In the genomic region with DNA sequence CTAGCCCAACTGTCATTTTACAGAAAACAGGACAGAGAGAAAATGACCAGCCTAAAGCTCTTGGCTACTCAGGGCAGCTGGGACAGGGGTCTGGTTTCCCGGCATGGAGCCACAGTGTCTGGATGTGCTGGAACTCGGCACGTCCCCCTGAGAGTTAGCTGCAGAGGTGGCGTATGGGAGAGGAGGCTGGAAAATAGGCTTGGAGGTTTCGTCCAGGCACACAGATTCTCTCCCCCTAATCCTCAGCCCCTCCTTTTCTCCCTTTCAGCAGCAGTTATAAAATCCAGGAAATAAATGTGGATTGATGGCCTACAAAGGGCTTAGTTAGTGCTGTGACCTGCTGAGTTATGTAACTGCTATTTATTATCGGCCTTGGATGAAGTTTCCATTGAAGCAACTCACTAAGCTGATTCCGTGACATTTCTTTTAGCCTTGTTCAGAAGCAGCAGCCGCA, we compare ENCODE assay signal across 13 cellular contexts.
DNase-seq lines count a peak whose midpoint lies in the region; ATAC-seq, FAIRE-seq and TF ChIP-seq lines count a peak whose summit lies in the region.
"Had no signal": no experiment of that assay in that cellular context is flagged by ENCODE, and none has a peak within 500 bp of the region (broad histone marks: within the 10 kb centered on the region; RNA-seq: fewer than 3 reads in every experiment).

No MANE protein-coding gene starts in this region.

- intact Hi-C loops in K562 (cut with micrococcal nuclease), result no loop called here
- intact Hi-C loops in HepG2 (cut with micrococcal nuclease; ENCODE audit: unreplicated experiment), result loop anchor here (1.0 to 10.0 kb wide), 3 partner anchors 103 to 411 kb away; a partner anchor contains a TSS

- H2AFZ ChIP-seq in K562 (ENCODE audit: low read depth, low read length) (no peak overlapping the region), HepG2 (ENCODE audit: low read length) (no peak overlapping the region)

- TF ChIP-seq EP300 in K562 (IDR thresholded peaks at IDR 0.05; ENCODE audit: low read length) (no peak), HepG2 (IDR thresholded peaks at IDR 0.05; ENCODE audit: low read depth in 2 of 2, low read length in 2 of 2) (no peak), HepG2 (CRISPR knock-in tag; IDR thresholded peaks at IDR 0.05; ENCODE audit: borderline replicate concordance) (no peak)

- FAIRE-seq in K562 (lab: Jason Lieb, UNC), result peak; percentile 52
- FAIRE-seq in HepG2 (lab: Jason Lieb, UNC), result peak; percentile 48
- FAIRE-seq: endometrium had no signal

- DNase-seq in K562 (ENCODE audit: extremely low read depth in 1 of 4, low spot score in 3 of 4) (no peak), HepG2 (ENCODE audit: low spot score) (no peak), NCI-H748 treated with DMSO at 0.1 percent for 48 hours (lab: John Stamatoyannopoulos, UW) (no peak), NCI-H2107 treated with DMSO at 0.1 percent for 48 hours (lab: John Stamatoyannopoulos, UW; ENCODE audit: unreplicated experiment) (no peak), progenitor cell of endocrine pancreas (ENCODE audit: low spot score, unreplicated experiment) (no peak)
- DNase-seq: amniotic stem cell, T1000 had no signal

- H4K20me1 ChIP-seq in K562 (replicated peaks; ENCODE audit: control insufficient read depth, insufficient read depth, low read length) (no peaks in the 10 kb centered on the region), HepG2 (ENCODE audit: insufficient read depth, low read length) (no peaks in the 10 kb centered on the region)

- no peak overlapping the region for H3K27ac Mint-ChIP-seq in progenitor cell of endocrine pancreas
- H3K27ac Mint-ChIP-seq: B cell had no signal

- H3K79me2 ChIP-seq in K562 (ENCODE audit: control insufficient read depth, insufficient read depth, low read length) (no peaks in the 10 kb centered on the region), HepG2 (ENCODE audit: insufficient read depth, low read length) (no peaks in the 10 kb centered on the region)

- no peaks in the 10 kb centered on the region for H3K9me3 Mint-ChIP-seq in progenitor cell of endocrine pancreas (ENCODE audit: low read depth)

- TF ChIP-seq RAD21 in K562 (CRISPR knock-in tag; conservative IDR thresholded peaks at IDR 0.05 in 1 of 2, IDR thresholded peaks at IDR 0.05 in 1 of 2), result no peak
- TF ChIP-seq RAD21 in HepG2 (CRISPR knock-in tag; IDR thresholded peaks at IDR 0.05), result no peak

- H3K27ac ChIP-seq in HEK293 (ENCODE audit: extremely low read depth, low read depth, low read length) (no peak overlapping the region), K562 (ENCODE audit: extremely low read depth, low read depth, low read length) (no peak overlapping the region), HepG2 (ENCODE audit: extremely low read length, insufficient read depth, low read length) (no peak overlapping the region), skeletal muscle tissue (ENCODE audit: low read depth, low read length) (peak overlapping the region; percentile 95)
- H3K27ac ChIP-seq: KMS-11 had no signal

- 69% methylated on average over 8 of the region's 8 CpGs for WGBS in K562 (ENCODE audit: insufficient coverage, low coverage, missing lambda C conversion rate)
- WGBS in HepG2 (ENCODE audit: low lambda C conversion rate), result 87% methylated on average over 8 of the region's 8 CpGs

- no peak overlapping the region for H3K4me3 ChIP-seq in HEK293 (ENCODE audit: low read depth, low read length)
- no peak overlapping the region for H3K4me3 ChIP-seq in K562
- no peak overlapping the region for H3K4me3 ChIP-seq in HepG2 (replicated peaks in 1 of 3; ENCODE audit: insufficient read depth in 1 of 3, low read depth in 2 of 3, low read length in 3 of 3)
- H3K4me3 ChIP-seq in skeletal muscle tissue (ENCODE audit: low read length in 3 of 3), result peak overlapping the region in 2 of 3 donors; percentile 17 to 24

- POLR2A ChIA-PET in HEK293 (lab: Yijun Ruan, JAX), result interaction anchor here (0.5 to 4.9 kb wide), 3 partner anchors 11 to 646 kb away, joined by 4 to 106 read pairs (median 5); a partner anchor contains a TSS
- POLR2A ChIA-PET in K562 (lab: Yijun Ruan, JAX), result interaction anchor here (2.0 to 13.9 kb wide), 2 partner anchors 91 to 102 kb away, joined by 11 to 207 read pairs; a partner anchor contains a TSS
- POLR2A ChIA-PET in HepG2 (lab: Yijun Ruan, JAX), result interaction anchor here (0.9 to 6.3 kb wide), 5 partner anchors 11 to 93 kb away, joined by 3 to 52 read pairs (median 5); a partner anchor contains a TSS

- no TSS peak for BruUV-seq in K562 (replicated peaks; lab: Mats Ljungman, UMichigan)
- no TSS peak for BruUV-seq in HepG2 (replicated peaks; lab: Mats Ljungman, UMichigan)

- TF ChIP-seq CTCF in HEK293 (tag by site-specific recombination; IDR thresholded peaks at IDR 0.05) (no peak), K562 (IDR thresholded peaks at IDR 0.05 in 2 of 3, conservative IDR thresholded peaks at IDR 0.05 in 1 of 3; ENCODE audit: insufficient read depth in 2 of 3, low read depth in 1 of 3, low read length in 3 of 3) (no peak), HepG2 (CRISPR knock-in tag; IDR thresholded peaks at IDR 0.05) (no peak), progenitor cell of endocrine pancreas (IDR thresholded peaks at IDR 0.05; ENCODE audit: unreplicated experiment) (no peak)

- H3K4me3 Mint-ChIP-seq in progenitor cell of endocrine pancreas (ENCODE audit: low read depth), result no peak overlapping the region
- H3K4me3 Mint-ChIP-seq: B cell had no signal

- in situ Hi-C loops in K562 (cut with MboI), result loop anchor here (5.0 to 10.0 kb wide), 2 partner anchors 173 to 411 kb away; a partner anchor contains a TSS
- in situ Hi-C loops in HepG2 (cut with HindIII; ENCODE audit: extremely low pct_ligation_motif_present, low pct_unique_long_range_greater_than_20kb), result loop anchor here (5.0 to 10.0 kb wide), 2 partner anchors 173 to 411 kb away; a partner anchor contains a TSS

- no peak overlapping the region for H3K4me2 ChIP-seq in K562 (ENCODE audit: insufficient read depth, low read length)
- no peak overlapping the region for H3K4me2 ChIP-seq in HepG2 (ENCODE audit: low read depth, low read length)
- H3K4me2 ChIP-seq: KMS-11 had no signal

- H3K36me3 ChIP-seq in HEK293 (ENCODE audit: control insufficient read depth in 2 of 2, insufficient read depth in 1 of 2, low read length in 2 of 2) (peaks cover 0 to 8% of the 10 kb centered on the region in 2 experiments; a peak in 1 of 3 replicates), K562 (ENCODE audit: control insufficient read depth, insufficient read depth, low read length) (no peaks in the 10 kb centered on the region), HepG2 (replicated peaks in 1 of 2; ENCODE audit: control insufficient read depth in 1 of 2, insufficient read depth in 2 of 2, low read length in 2 of 2) (no peaks in the 10 kb centered on the region), skeletal muscle tissue (ENCODE audit: control insufficient read depth in 3 of 3, insufficient read depth in 3 of 3, low read length in 3 of 3) (peaks cover 0 to 6% (median 0%) of the 10 kb centered on the region in 3 donors)

- H3K9ac ChIP-seq in K562 (ENCODE audit: insufficient read depth in 1 of 2, low read depth in 2 of 2, low read length in 2 of 2) (no peak overlapping the region), HepG2 (ENCODE audit: insufficient read depth, low read depth, low read length) (no peak overlapping the region), skeletal muscle tissue (ENCODE audit: low read depth in 1 of 3, low read length in 3 of 3) (peak overlapping the region in 2 of 3 donors; percentile 76 to 82)
- H3K9ac ChIP-seq: KMS-11 had no signal

- ATAC-seq in K562, result no peak
- peak; percentile 1; the same call in 1 of the 3 replicates for ATAC-seq in HepG2
- no peak for ATAC-seq in HG03457 (IDR thresholded peaks at IDR 0.05; ENCODE audit: unreplicated experiment)

- H3K9me3 ChIP-seq in HEK293 (ENCODE audit: control insufficient read depth, insufficient read depth, low read depth, low read length), result no peaks in the 10 kb centered on the region
- no peaks in the 10 kb centered on the region for H3K9me3 ChIP-seq in K562 (replicated peaks; ENCODE audit: control insufficient read depth, insufficient read depth, low read depth, low read length)
- H3K9me3 ChIP-seq in HepG2 (ENCODE audit: low read length), result no peaks in the 10 kb centered on the region
- H3K9me3 ChIP-seq in skeletal muscle tissue (ENCODE audit: control insufficient read depth in 3 of 3, low read length in 3 of 3), result no peaks in the 10 kb centered on the region

- H3K9me1 ChIP-seq in K562 (ENCODE audit: control insufficient read depth, insufficient read depth, low read length), result no peaks in the 10 kb centered on the region

- H3K27me3 ChIP-seq in K562 (ENCODE audit: control insufficient read depth in 2 of 2, insufficient read depth in 2 of 2, low read length in 2 of 2), result no peaks in the 10 kb centered on the region
- H3K27me3 ChIP-seq in HepG2 (ENCODE audit: control insufficient read depth in 1 of 2, insufficient read depth in 2 of 2, low read length in 2 of 2), result no peaks in the 10 kb centered on the region
- H3K27me3 ChIP-seq in skeletal muscle tissue (ENCODE audit: control insufficient read depth in 3 of 3, insufficient read depth in 3 of 3, low read length in 3 of 3), result no peaks in the 10 kb centered on the region

- CTCF ChIA-PET in HEK293 (lab: Yijun Ruan, JAX), result interaction anchor here (0.6 to 12.1 kb wide), 16 partner anchors 10 to 175 kb away, joined by 3 to 329 read pairs (median 6); no protein-coding TSS in a partner anchor
- CTCF ChIA-PET in K562 (lab: Yijun Ruan, JAX; ENCODE audit: low intra/inter-chr PET ratio), result interaction anchor here (0.9 to 3.0 kb wide), 5 partner anchors 89 to 172 kb away, joined by 3 to 26 read pairs (median 7); a partner anchor contains a TSS
- CTCF ChIA-PET in HepG2 (lab: Yijun Ruan, JAX; ENCODE audit: low intra/inter-chr PET ratio, low total read pairs), result interaction anchor here (0.9 to 2.6 kb wide), 4 partner anchors 93 to 173 kb away, joined by 4 to 20 read pairs (median 14); no protein-coding TSS in a partner anchor

- H3K4me1 ChIP-seq in HEK293 (ENCODE audit: control insufficient read depth, insufficient read depth, low read length), result no peaks in the 10 kb centered on the region; the same call in 1 of the 2 replicates
- peaks cover 4 to 23% of the 10 kb centered on the region in 2 experiments; a peak in 4 of 5 replicates for H3K4me1 ChIP-seq in K562 (replicated peaks in 1 of 2; ENCODE audit: control insufficient read depth in 2 of 2, insufficient read depth in 2 of 2, low read length in 2 of 2)
- H3K4me1 ChIP-seq in HepG2 (ENCODE audit: insufficient read depth, low read length), result peaks cover 49% of the 10 kb centered on the region
- H3K4me1 ChIP-seq in skeletal muscle tissue (ENCODE audit: control insufficient read depth in 3 of 3, insufficient read depth in 3 of 3, low read length in 3 of 3), result peaks cover 46 to 58% (median 55%) of the 10 kb centered on the region in 3 donors

- H3K4me1 Mint-ChIP-seq in progenitor cell of endocrine pancreas (ENCODE audit: low read depth), result peaks cover 5% of the 10 kb centered on the region

- no peaks in the 10 kb centered on the region for H3K36me3 Mint-ChIP-seq in progenitor cell of endocrine pancreas (ENCODE audit: insufficient read depth)

- H3K27me3 Mint-ChIP-seq in progenitor cell of endocrine pancreas, result no peaks in the 10 kb centered on the region

- TF ChIP-seq POLR2A in K562 (conservative IDR thresholded peaks at IDR 0.05) (no peak), HepG2 (IDR thresholded peaks at IDR 0.05; ENCODE audit: insufficient read depth in 1 of 2, low read depth in 2 of 2, low read length in 2 of 2) (no peak)

TF ChIP-seq in HepG2, 621 proteins besides CTCF, POLR2A, EP300 and RAD21 (continues in another document):
- no peak for TF ChIP-seq MEF2D (CRISPR knock-in tag; IDR thresholded peaks at IDR 0.05)

Comparison
In these comparisons a context has a peak if more than half of its experiments do, and no peak if none do; other contexts are left out.
1. H3K4me3 ChIP-seq: peak in skeletal muscle tissue (2 of 3); none in HEK293 (single experiment), K562 (single experiment) and HepG2 (0 of 3).
2. H3K9ac ChIP-seq: peak in skeletal muscle tissue (2 of 3); none in K562 (0 of 2) and HepG2 (single experiment).